9 cellular contexts compared by ENCODE assay signal in genomic region chr9:107260437-107261081, GRCh38. TPM values are rescaled to one million over a fixed set of nuclear protein-coding genes. Genes with fewer than 3 reads are reported as not detected.
DNase-seq lines count a peak whose midpoint lies in the region; ATAC-seq and TF ChIP-seq lines count a peak whose summit lies in the region.
"Had no signal": no experiment of that assay in that cellular context is flagged by ENCODE, and none has a peak within 500 bp of the region (broad histone marks: within the 10 kb centered on the region; RNA-seq: fewer than 3 reads in every experiment).

No MANE protein-coding gene starts in this region.

- TF ChIP-seq POLR2A in ovary (IDR thresholded peaks at IDR 0.05): no peak

- DNase-seq in NCI-H82 (lab: John Stamatoyannopoulos, UW) (peak; percentile 8), NCI-H82 treated with DMSO at 0.1 percent for 48 hours (lab: John Stamatoyannopoulos, UW; ENCODE audit: unreplicated experiment) (no peak), SK-MEL-5 (ENCODE audit: low read depth, low spot score) (peak; percentile 80), ovary (no peak), psoas muscle (no peak), HUDEP-2 (lab: John Stamatoyannopoulos, UW; ENCODE audit: unreplicated experiment in 76 of 76) (no peak)
- no peak for DNase-seq in stimulated activated effector memory CD8-positive, alpha-beta T cell treated with anti-CD3 and anti-CD28 coated beads, Interleukin-12 subunit alpha, Interleukin-12 subunit beta, amount 100 ng/mL, for 72 hours (ENCODE audit: low spot score in 2 of 2)

- whole genome bisulfite sequencing in ovary, 3 donors: 32 to 40% (median 37%) methylated on average over 4 of the region's 4 CpGs
- 44 to 55% (median 52%) methylated on average over 4 of the region's 4 CpGs for WGBS in psoas muscle, 3 donors

- in situ Hi-C loops in SK-MEL-5 (cut with HindIII; ENCODE audit: low pct_unique_long_range_greater_than_20kb, low sequenced_read_pairs): no loop called here

- H3K27ac Mint-ChIP-seq in stimulated activated effector memory CD8-positive, alpha-beta T cell treated with anti-CD3 and anti-CD28 coated beads, Interleukin-12 subunit alpha, Interleukin-12 subunit beta, amount 100 ng/mL, for 72 hours: no peak overlapping the region

- H3K9me3 Mint-ChIP-seq in stimulated activated effector memory CD8-positive, alpha-beta T cell treated with anti-CD3 and anti-CD28 coated beads, Interleukin-12 subunit alpha, Interleukin-12 subunit beta, amount 100 ng/mL, for 72 hours: no peaks in the 10 kb centered on the region

- no peak overlapping the region for H3K4me3 Mint-ChIP-seq in stimulated activated effector memory CD8-positive, alpha-beta T cell treated with anti-CD3 and anti-CD28 coated beads, Interleukin-12 subunit alpha, Interleukin-12 subunit beta, amount 100 ng/mL, for 72 hours

- no peak for TF ChIP-seq EP300 in ovary (IDR thresholded peaks at IDR 0.05)

- H3K9me3 ChIP-seq in ovary (no peaks in the 10 kb centered on the region), psoas muscle (peaks cover 4% of the 10 kb centered on the region)

- TF ChIP-seq CTCF in ovary (IDR thresholded peaks at IDR 0.05) (no peak), psoas muscle (IDR thresholded peaks at IDR 0.05) (no peak)

- no peaks in the 10 kb centered on the region for H3K4me1 ChIP-seq in ovary (ENCODE audit: insufficient read depth)
- H3K4me1 ChIP-seq in psoas muscle: no peaks in the 10 kb centered on the region

- intact Hi-C loops in ovary (cut with DNase I) (no loop called here), psoas muscle (cut with DNase I) (no loop called here)

- H3K4me3 ChIP-seq in ovary: no peak overlapping the region
- H3K4me3 ChIP-seq in psoas muscle: no peak overlapping the region

- ATAC-seq in HG03095 (IDR thresholded peaks at IDR 0.05; ENCODE audit: unreplicated experiment) (peak; percentile 99), psoas muscle (no peak)
- ATAC-seq in stimulated activated effector memory CD8-positive, alpha-beta T cell treated with anti-CD3 and anti-CD28 coated beads, Interleukin-12 subunit alpha, Interleukin-12 subunit beta, amount 100 ng/mL, for 72 hours: peak; percentile 64

- no peak overlapping the region for H3K27ac ChIP-seq in ovary
- no peak overlapping the region for H3K27ac ChIP-seq in psoas muscle
- H3K27ac ChIP-seq: VCaP had no signal

- H3K27me3 ChIP-seq in ovary: no peaks in the 10 kb centered on the region
- H3K27me3 ChIP-seq in psoas muscle (ENCODE audit: insufficient read depth in 3 of 3, low read length in 2 of 3): no peaks in the 10 kb centered on the region

- H3K36me3 Mint-ChIP-seq in stimulated activated effector memory CD8-positive, alpha-beta T cell treated with anti-CD3 and anti-CD28 coated beads, Interleukin-12 subunit alpha, Interleukin-12 subunit beta, amount 100 ng/mL, for 72 hours: no peaks in the 10 kb centered on the region

- peaks cover 6% of the 10 kb centered on the region for H3K4me1 Mint-ChIP-seq in stimulated activated effector memory CD8-positive, alpha-beta T cell treated with anti-CD3 and anti-CD28 coated beads, Interleukin-12 subunit alpha, Interleukin-12 subunit beta, amount 100 ng/mL, for 72 hours

- H3K36me3 ChIP-seq in ovary: no peaks in the 10 kb centered on the region
- no peaks in the 10 kb centered on the region for H3K36me3 ChIP-seq in psoas muscle (ENCODE audit: insufficient read depth in 1 of 2, low read depth in 1 of 2)

RNA-seq across cellular contexts. Expression of gene RAD23B, which starts 22.5 kb away (rescaled TPM):
- 106 and 107 TPM in 2 replicates for total RNA-seq in SK-MEL-5 (2014; rRNA removed; shearing (Covaris generic))
- polyA plus RNA-seq in SK-MEL-5 (2015; cell fraction: cytosol; rRNA removed): 120 and 135 TPM in 2 replicates
- polyA plus RNA-seq in SK-MEL-5 (2015; cell fraction: nucleus; rRNA removed): 15.5 and 30.8 TPM in 2 replicates
- 100 to 1,000 TPM in 1 of 7 donors, 10 to 100 TPM in 6; 48.9 to 101 (median 89.5) TPM for total RNA-seq in ovary
- polyA plus RNA-seq in ovary: 10 to 100 TPM; 42.8 to 80.1 TPM
- total RNA-seq in psoas muscle: 100 to 1,000 TPM; 175 to 258 (median 233) TPM
- 100 to 1,000 TPM; 126 to 283 (median 135) TPM for polyA plus RNA-seq in psoas muscle

Comparison
In these comparisons a context has a peak if more than half of its experiments do, and no peak if none do; other contexts are left out.
1. DNase-seq: peak in NCI-H82 (single experiment) and SK-MEL-5 (single experiment); none in NCI-H82 treated with DMSO at 0.1 percent for 48 hours (single experiment), stimulated activated effector memory CD8-positive, alpha-beta T cell treated with anti-CD3 and anti-CD28 coated beads, Interleukin-12 subunit alpha, Interleukin-12 subunit beta, amount 100 ng/mL, for 72 hours (0 of 2), ovary (0 of 5), psoas muscle (0 of 2) and HUDEP-2 (0 of 76).
2. ATAC-seq: peak in HG03095 (single experiment) and stimulated activated effector memory CD8-positive, alpha-beta T cell treated with anti-CD3 and anti-CD28 coated beads, Interleukin-12 subunit alpha, Interleukin-12 subunit beta, amount 100 ng/mL, for 72 hours (single experiment); none in psoas muscle (0 of 4).